ENCODE assay signal across 18 cellular contexts in genomic region chr7:39509912-39510311, GRCh38.
"Had no signal": no experiment of that assay in that cellular context is flagged by ENCODE, and none has a peak within 500 bp of the region (broad histone marks: within the 10 kb centered on the region; RNA-seq: fewer than 3 reads in every experiment).

No MANE protein-coding gene starts in this region.

- H3K4me1 ChIP-seq: body of pancreas, thyroid gland had no signal

- H3K4me1 Mint-ChIP-seq: neural crest cell had no signal

- DNase-seq: activated CD4-positive, alpha-beta T cell treated with anti-CD3 and anti-CD28 coated beads, Interleukin-2, amount 10 ng/mL, durations not matched to agents 7 days and 5 days; activated CD8-positive, alpha-beta memory T cell treated with anti-CD3 and anti-CD28 coated beads, Interleukin-2, amount 50 U/mL, for 4 hours; activated gamma-delta T cell treated with Interleukin-2 at 50 U/mL for 16 hours; activated naive CD8-positive, alpha-beta T cell treated with anti-CD3 and anti-CD28 coated beads for 36 hours; amniotic stem cell; body of pancreas; caudate nucleus; mesenchymal stem cell; mucosa of descending colon; naive B cell; retina; spleen; stimulated activated naive CD4-positive, alpha-beta T cell; T1000; thyroid gland had no signal

- H3K36me3 ChIP-seq: spleen, thyroid gland had no signal

- H3K4me3 ChIP-seq: body of pancreas, mucosa of descending colon, spleen, thyroid gland had no signal

- H3K27ac Mint-ChIP-seq: activated CD4-positive, alpha-beta T cell treated with anti-CD3 and anti-CD28 coated beads, Interleukin-2, amount 10 ng/mL, durations not matched to agents 7 days and 5 days; activated naive CD8-positive, alpha-beta T cell treated with anti-CD3 and anti-CD28 coated beads for 36 hours; naive B cell had no signal

- H3K27me3 Mint-ChIP-seq: activated naive CD8-positive, alpha-beta T cell treated with anti-CD3 and anti-CD28 coated beads for 36 hours; naive B cell had no signal

- H3K27ac ChIP-seq: body of pancreas, spleen, thyroid gland had no signal

- H3K36me3 Mint-ChIP-seq: activated naive CD8-positive, alpha-beta T cell treated with anti-CD3 and anti-CD28 coated beads for 36 hours; naive B cell had no signal

- H3K27me3 ChIP-seq: body of pancreas, spleen, thyroid gland had no signal

- H3K9me3 Mint-ChIP-seq: neural crest cell had no signal

- H3K4me3 Mint-ChIP-seq: activated CD4-positive, alpha-beta T cell treated with anti-CD3 and anti-CD28 coated beads, Interleukin-2, amount 10 ng/mL, durations not matched to agents 7 days and 5 days; activated naive CD8-positive, alpha-beta T cell treated with anti-CD3 and anti-CD28 coated beads for 36 hours; neural crest cell had no signal

- H3K9me3 ChIP-seq: body of pancreas, mucosa of descending colon, spleen, thyroid gland had no signal

- ATAC-seq: activated CD4-positive, CD25-positive, alpha-beta regulatory T cell treated with anti-CD3 and anti-CD28 coated beads, Interleukin-2, amount 50 U/mL, for 24 hours; body of pancreas; esophagus mucosa; mucosa of descending colon had no signal
